1 cellular context compared by ENCODE assay signal in the genomic region with DNA sequence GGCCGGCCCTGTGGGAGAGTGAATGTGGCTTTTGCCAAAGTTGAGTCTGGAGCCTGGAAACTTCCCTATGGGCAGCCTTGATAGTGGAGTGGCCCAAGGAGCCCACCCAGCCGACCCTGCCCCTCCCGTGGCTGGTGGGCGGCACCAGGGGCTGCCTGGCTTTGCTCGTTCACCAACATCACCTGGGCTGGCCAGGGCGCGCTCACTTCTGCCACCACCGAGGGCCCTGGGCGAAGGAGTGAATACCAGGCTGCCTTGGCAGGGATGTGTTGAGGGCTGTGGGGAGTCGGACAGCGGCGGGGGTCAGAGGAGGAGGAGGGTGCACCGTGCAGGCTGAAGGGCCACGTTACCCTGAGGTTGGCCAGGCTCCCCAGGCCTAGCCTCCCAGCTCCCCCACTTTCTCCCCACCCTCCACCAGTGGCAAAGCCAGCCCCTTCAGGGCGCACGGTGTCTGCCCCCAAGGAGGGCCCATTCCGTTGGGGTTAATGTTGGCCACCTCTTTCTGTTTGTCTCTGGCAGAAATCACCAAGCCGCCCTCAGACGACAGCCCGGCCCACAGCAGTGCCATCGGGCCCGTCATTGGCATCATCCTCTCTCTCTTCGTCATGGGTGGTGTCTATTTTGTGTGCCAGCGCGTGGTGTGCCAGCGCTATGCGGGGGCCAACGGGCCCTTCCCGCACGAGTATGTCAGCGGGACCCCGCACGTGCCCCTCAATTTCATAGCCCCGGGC.
TF ChIP-seq lines count a peak whose summit lies in the region.

No MANE protein-coding gene starts in this region.

TF ChIP-seq in K562, 482 proteins besides CTCF, POLR2A, EP300 and RAD21:
- TF ChIP-seq YBX1 (IDR thresholded peaks at IDR 0.05): no peak
- peak; percentile 40; the same call in 1 of the 2 replicates for TF ChIP-seq RBFOX2 (IDR thresholded peaks at IDR 0.05; ENCODE audit: low read depth, low read length)
- peak; percentile 4 for TF ChIP-seq L3MBTL2 (IDR thresholded peaks at IDR 0.05)
- TF ChIP-seq PPARD (CRISPR knock-in tag; IDR thresholded peaks at IDR 0.05): no peak
- TF ChIP-seq NR1H2 (CRISPR knock-in tag; IDR thresholded peaks at IDR 0.05): no peak
- TF ChIP-seq SP1 (CRISPR knock-in tag; IDR thresholded peaks at IDR 0.05): peak; percentile 14; the same call in 1 of the 2 replicates
- 0 out of 2 replicates have a peak, but pooled peaks have one; percentile 6 for TF ChIP-seq SMAD4 (CRISPR knock-in tag; conservative IDR thresholded peaks at IDR 0.05)
- TF ChIP-seq PML (IDR thresholded peaks at IDR 0.05; ENCODE audit: low read length): no peak
- TF ChIP-seq RCOR1 (IDR thresholded peaks at IDR 0.05; ENCODE audit: borderline replicate concordance in 1 of 2, low read depth in 2 of 2, low read length in 2 of 2): no peak
- 0 out of 2 replicates have a peak, but pooled peaks have one; percentile 8 for TF ChIP-seq ZNF224 (CRISPR knock-in tag; IDR thresholded peaks at IDR 0.05)
- 0 out of 2 replicates have a peak, but pooled peaks have one; percentile 60 for TF ChIP-seq ZNF124 (CRISPR knock-in tag; IDR thresholded peaks at IDR 0.05)
TF ChIP-seq in K562: peak in this region for 6.
